Comparison of ENCODE assay signal across 9 cellular contexts in the genomic region with DNA sequence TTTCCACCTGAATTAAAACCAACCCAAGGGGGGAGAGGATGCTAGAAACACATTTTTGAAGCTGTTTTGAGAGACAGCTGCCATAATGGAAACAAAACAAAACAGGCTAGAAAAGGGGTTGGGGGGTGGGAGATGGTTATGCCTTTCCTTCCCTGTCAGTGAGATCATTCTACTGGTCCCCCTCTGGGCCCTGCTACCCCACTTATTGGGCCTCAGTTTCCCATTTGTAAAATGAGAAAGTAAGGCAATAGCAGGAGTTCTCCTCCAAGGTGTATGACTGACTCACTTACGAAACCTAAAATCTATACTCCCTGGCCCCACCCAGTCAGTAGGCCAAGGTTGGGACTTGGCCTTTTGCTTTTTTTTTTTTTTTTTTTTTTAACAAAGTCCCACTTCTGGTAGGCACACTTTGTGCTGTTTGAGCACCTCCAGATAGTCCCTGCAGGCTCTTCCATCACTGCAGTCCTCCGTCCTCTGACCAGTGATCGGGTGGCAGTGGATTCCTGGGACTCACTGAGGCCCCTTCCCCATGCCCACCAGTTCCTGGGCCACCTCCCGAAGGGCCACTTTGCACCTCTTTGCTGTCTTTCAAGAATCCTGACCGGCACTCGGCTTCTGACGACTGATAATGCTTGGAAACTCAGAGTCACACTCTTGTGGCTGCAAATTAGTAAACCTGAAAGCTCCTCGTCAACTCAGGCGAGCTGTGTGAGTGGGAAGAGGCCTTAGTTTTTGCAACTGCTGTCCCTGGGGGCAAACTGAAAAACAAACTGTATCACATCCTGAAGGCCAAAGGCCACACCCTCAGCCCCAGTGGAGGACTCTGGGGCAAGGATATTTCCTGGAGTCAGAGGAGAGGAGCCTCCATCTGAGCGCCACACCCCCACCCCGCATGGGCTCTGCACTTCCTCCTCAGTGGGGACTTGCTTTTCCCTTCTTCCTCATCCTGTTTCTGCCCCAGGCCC. TPM values are rescaled to one million over a fixed set of nuclear protein-coding genes. Genes with fewer than 3 reads are reported as not detected.
DNase-seq lines count a peak whose midpoint lies in the region; ATAC-seq and TF ChIP-seq lines count a peak whose summit lies in the region.
"Had no signal": no experiment of that assay in that cellular context is flagged by ENCODE, and none has a peak within 500 bp of the region (broad histone marks: within the 10 kb centered on the region; RNA-seq: fewer than 3 reads in every experiment).

No MANE protein-coding gene starts in this region.

- H3K36me3 ChIP-seq in trophoblast cell (ENCODE audit: control insufficient read depth in 1 of 2, insufficient read depth in 2 of 2, low read length in 2 of 2), result no peaks in the 10 kb centered on the region
- H3K36me3 ChIP-seq in breast epithelium, result no peaks in the 10 kb centered on the region

- no CpG with 5 or more reads among the region's 11 CpGs for WGBS in trophoblast cell (ENCODE audit: extremely low coverage, insufficient coverage, insufficient read length)

- H3K4ac ChIP-seq in trophoblast cell (ENCODE audit: low read depth, low read length), result no peak overlapping the region

- H2BK12ac ChIP-seq in trophoblast cell (ENCODE audit: low read length), result no peak overlapping the region

- H3K27ac ChIP-seq in trophoblast cell (ENCODE audit: low read depth, low read length), result no peak overlapping the region
- no peak overlapping the region for H3K27ac ChIP-seq in breast epithelium

- H3K9me3 Mint-ChIP-seq in naive B cell, result no peaks in the 10 kb centered on the region

- H4K12ac ChIP-seq in trophoblast cell (ENCODE audit: low read depth, low read length), result no peak overlapping the region

- H3K27me3 ChIP-seq in trophoblast cell (ENCODE audit: insufficient read depth, low read length) (no peaks in the 10 kb centered on the region), breast epithelium (no peaks in the 10 kb centered on the region)

- H3K4me3 ChIP-seq in trophoblast cell (ENCODE audit: low read depth, low read length) (no peak overlapping the region), breast epithelium (no peak overlapping the region)

- H4K91ac ChIP-seq in trophoblast cell (ENCODE audit: low read depth, low read length), result no peak overlapping the region

- TF ChIP-seq CTCF in breast epithelium (IDR thresholded peaks at IDR 0.05), result no peak

- no peak overlapping the region for H3K4me2 ChIP-seq in trophoblast cell (ENCODE audit: low read length)

- TF ChIP-seq POLR2A in breast epithelium (IDR thresholded peaks at IDR 0.05), result no peak

- H4K8ac ChIP-seq in trophoblast cell (ENCODE audit: low read depth, low read length), result no peak overlapping the region

- H3K27me3 Mint-ChIP-seq in naive B cell, result no peaks in the 10 kb centered on the region

- no peak overlapping the region for H2AK5ac ChIP-seq in trophoblast cell (ENCODE audit: low read length)

- H3K9me3 ChIP-seq in trophoblast cell (ENCODE audit: insufficient read depth, low read depth, low read length) (no peaks in the 10 kb centered on the region), breast epithelium (no peaks in the 10 kb centered on the region)

- no peak overlapping the region for H2BK5ac ChIP-seq in trophoblast cell (ENCODE audit: low read depth, low read length, poor library complexity)

- no peak overlapping the region for H3K14ac ChIP-seq in trophoblast cell (ENCODE audit: low read length)

- no peaks in the 10 kb centered on the region for H3K79me1 ChIP-seq in trophoblast cell (ENCODE audit: low read length)

- DNase-seq in Ammon's horn (ENCODE audit: low spot score), result peak; percentile 35
- DNase-seq in activated CD8-positive, alpha-beta memory T cell treated with anti-CD3 and anti-CD28 coated beads, Interleukin-2, amount 50 U/mL, for 48 hours, result peak; percentile 80
- no peak for DNase-seq in naive B cell
- DNase-seq in trophoblast cell, result no peak
- DNase-seq in breast epithelium (ENCODE audit: low spot score in 2 of 2), result no peak
- no peak for DNase-seq in EL

- no peak overlapping the region for H3K18ac ChIP-seq in trophoblast cell (ENCODE audit: low read length)

- intact Hi-C loops in breast epithelium (cut with DNase I; ENCODE audit: low total_unique reads), result loop anchor here (5.0 kb wide), 1 partner anchor 354 kb away; no protein-coding TSS in a partner anchor

- peak overlapping the region in 3 of 8 donors; percentile 24 to 67 (median 56) for H3K4me3 Mint-ChIP-seq in naive B cell

- H3K4me1 ChIP-seq in trophoblast cell (ENCODE audit: control insufficient read depth in 1 of 2, insufficient read depth in 2 of 2, low read length in 2 of 2), result no peaks in the 10 kb centered on the region
- H3K4me1 ChIP-seq in breast epithelium, result no peaks in the 10 kb centered on the region

- H3K4me1 Mint-ChIP-seq in naive B cell, result peaks cover 10 to 15% (median 13%) of the 10 kb centered on the region in 3 donors

- H3K9ac ChIP-seq in trophoblast cell (ENCODE audit: low read length), result no peak overlapping the region

- H3K27ac Mint-ChIP-seq in naive B cell, result peak overlapping the region in 2 of 6 donors; percentile 53 to 72

- no peak overlapping the region for H2BK120ac ChIP-seq in trophoblast cell (ENCODE audit: insufficient read depth, low read length, poor library complexity)

- H3K79me2 ChIP-seq in trophoblast cell (ENCODE audit: control insufficient read depth, insufficient read depth, low read length, poor library complexity), result no peaks in the 10 kb centered on the region

- no peak overlapping the region for H3K23ac ChIP-seq in trophoblast cell (ENCODE audit: low read length)

- no peaks in the 10 kb centered on the region for H3K36me3 Mint-ChIP-seq in naive B cell

- ATAC-seq in GM19397 (IDR thresholded peaks at IDR 0.05; ENCODE audit: unreplicated experiment) (peak; percentile 59), HG03442 (IDR thresholded peaks at IDR 0.05; ENCODE audit: unreplicated experiment) (peak; percentile 76), naive B cell (ENCODE audit: low read depth in 2 of 2) (peak; percentile 14 to 21)

- H2AFZ ChIP-seq in trophoblast cell (ENCODE audit: insufficient read depth, low read length, poor library complexity), result no peak overlapping the region

RNA-seq across cellular contexts. Expression of gene PSTPIP1, which starts 6.7 kb away (rescaled TPM):
- 10 to 100 TPM; 15.6 to 34.1 (median 24.1) TPM for polyA plus RNA-seq in naive B cell (ENCODE audit: low read depth in 6 of 6)
- 0.04 TPM in 1 of 2 replicates, not detected in the other for polyA plus RNA-seq in trophoblast cell (2013)
- total RNA-seq in breast epithelium, result 10 to 100 TPM in 1 of 3 donors, 1 to 10 TPM in 2; 2.6 to 11.0 (median 3.9) TPM
- polyA plus RNA-seq: BJ had no signal

RNA-seq across cellular contexts. Expression of gene RCN2, which starts 56.6 kb away (rescaled TPM):
- 10 to 100 TPM; 54.0 to 79.2 (median 61.9) TPM for polyA plus RNA-seq in naive B cell (ENCODE audit: low read depth in 6 of 6)
- 98.8 and 106 TPM in 2 replicates for polyA plus RNA-seq in trophoblast cell (2013)
- 10 to 100 TPM; 40.6 to 47.2 (median 46.2) TPM for total RNA-seq in breast epithelium

Comparison
In these comparisons a context has a peak if more than half of its experiments do, and no peak if none do; other contexts are left out.
1. DNase-seq: peak in Ammon's horn (single experiment) and activated CD8-positive, alpha-beta memory T cell treated with anti-CD3 and anti-CD28 coated beads, Interleukin-2, amount 50 U/mL, for 48 hours (single experiment); none in naive B cell (single experiment), trophoblast cell (0 of 2), breast epithelium (0 of 2) and EL (single experiment).
2. ATAC-seq: peak in every context shown above with its lines; median percentile 76 in HG03442; 59 in GM19397; 18 in naive B cell.